ENCODE assay signal across 1 cellular context in genomic region chr2:199850718-199851498, GRCh38.
TF ChIP-seq lines count a peak whose summit lies in the region.

FTCDNL1 (minus strand) TSS chr2:199851192; CDS start chr2:199848962, 2,230 bp downstream.

TF ChIP-seq in HepG2, 621 proteins besides CTCF, POLR2A, EP300 and RAD21 (continued from another document and continues in another):
- TF ChIP-seq, protein P1, sequence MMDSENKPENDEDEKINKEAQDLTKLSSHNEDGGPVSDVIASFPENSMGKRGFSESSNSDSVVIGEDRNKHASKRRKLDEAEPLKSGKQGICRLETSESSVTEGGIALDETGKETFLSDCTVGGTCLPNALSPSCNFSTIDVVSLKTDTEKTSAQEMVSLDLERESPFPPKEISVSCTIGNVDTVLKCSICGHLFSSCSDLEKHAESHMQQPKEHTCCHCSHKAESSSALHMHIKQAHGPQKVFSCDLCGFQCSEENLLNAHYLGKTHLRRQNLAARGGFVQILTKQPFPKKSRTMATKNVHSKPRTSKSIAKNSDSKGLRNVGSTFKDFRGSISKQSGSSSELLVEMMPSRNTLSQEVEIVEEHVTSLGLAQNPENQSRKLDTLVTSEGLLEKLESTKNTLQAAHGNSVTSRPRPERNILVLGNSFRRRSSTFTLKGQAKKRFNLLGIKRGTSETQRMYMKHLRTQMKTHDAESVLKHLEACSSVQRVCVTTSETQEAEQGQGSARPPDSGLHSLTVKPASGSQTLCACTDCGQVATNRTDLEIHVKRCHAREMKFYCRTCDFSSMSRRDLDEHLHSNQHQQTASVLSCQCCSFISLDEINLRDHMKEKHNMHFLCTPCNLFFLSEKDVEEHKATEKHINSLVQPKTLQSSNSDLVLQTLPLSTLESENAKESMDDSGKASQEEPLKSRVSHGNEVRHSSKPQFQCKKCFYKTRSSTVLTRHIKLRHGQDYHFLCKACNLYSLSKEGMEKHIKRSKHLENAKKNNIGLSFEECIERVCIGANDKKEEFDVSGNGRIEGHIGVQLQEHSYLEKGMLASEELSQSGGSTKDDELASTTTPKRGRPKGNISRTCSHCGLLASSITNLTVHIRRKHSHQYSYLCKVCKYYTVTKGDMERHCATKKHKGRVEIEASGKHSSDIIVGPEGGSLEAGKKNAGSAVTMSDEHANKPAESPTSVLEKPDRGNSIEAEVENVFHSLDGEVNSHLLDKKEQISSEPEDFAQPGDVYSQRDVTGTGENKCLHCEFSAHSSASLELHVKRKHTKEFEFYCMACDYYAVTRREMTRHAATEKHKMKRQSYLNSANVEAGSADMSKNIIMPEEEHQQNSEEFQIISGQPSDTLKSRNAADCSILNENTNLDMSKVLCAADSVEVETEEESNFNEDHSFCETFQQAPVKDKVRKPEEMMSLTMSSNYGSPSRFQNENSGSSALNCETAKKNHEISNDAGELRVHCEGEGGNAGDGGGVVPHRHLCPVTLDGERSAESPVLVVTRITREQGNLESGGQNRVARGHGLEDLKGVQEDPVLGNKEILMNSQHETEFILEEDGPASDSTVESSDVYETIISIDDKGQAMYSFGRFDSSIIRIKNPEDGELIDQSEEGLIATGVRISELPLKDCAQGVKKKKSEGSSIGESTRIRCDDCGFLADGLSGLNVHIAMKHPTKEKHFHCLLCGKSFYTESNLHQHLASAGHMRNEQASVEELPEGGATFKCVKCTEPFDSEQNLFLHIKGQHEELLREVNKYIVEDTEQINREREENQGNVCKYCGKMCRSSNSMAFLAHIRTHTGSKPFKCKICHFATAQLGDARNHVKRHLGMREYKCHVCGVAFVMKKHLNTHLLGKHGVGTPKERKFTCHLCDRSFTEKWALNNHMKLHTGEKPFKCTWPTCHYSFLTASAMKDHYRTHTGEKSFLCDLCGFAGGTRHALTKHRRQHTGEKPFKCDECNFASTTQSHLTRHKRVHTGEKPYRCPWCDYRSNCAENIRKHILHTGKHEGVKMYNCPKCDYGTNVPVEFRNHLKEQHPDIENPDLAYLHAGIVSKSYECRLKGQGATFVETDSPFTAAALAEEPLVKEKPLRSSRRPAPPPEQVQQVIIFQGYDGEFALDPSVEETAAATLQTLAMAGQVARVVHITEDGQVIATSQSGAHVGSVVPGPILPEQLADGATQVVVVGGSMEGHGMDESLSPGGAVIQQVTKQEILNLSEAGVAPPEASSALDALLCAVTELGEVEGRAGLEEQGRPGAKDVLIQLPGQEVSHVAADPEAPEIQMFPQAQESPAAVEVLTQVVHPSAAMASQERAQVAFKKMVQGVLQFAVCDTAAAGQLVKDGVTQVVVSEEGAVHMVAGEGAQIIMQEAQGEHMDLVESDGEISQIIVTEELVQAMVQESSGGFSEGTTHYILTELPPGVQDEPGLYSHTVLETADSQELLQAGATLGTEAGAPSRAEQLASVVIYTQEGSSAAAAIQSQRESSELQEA (CRISPR knock-in tag; IDR thresholded peaks at IDR 0.05; ENCODE audit: not compliant biosample characterization): peak; percentile 82
- TF ChIP-seq ERF (CRISPR knock-in tag; IDR thresholded peaks at IDR 0.05) (no peak; the same call in 1 of the 2 replicates), ZUFSP (CRISPR knock-in tag; IDR thresholded peaks at IDR 0.05; ENCODE audit: borderline replicate concordance) (no peak), BHLHE40 (IDR thresholded peaks at IDR 0.05; ENCODE audit: low read length) (peak; percentile 49), ZNF124 (CRISPR knock-in tag; IDR thresholded peaks at IDR 0.05) (peak; percentile 6; the same call in 1 of the 2 replicates), HNRNPUL1 (IDR thresholded peaks at IDR 0.05; ENCODE audit: low read depth, low read length) (no peak), ZNF337 (CRISPR knock-in tag; IDR thresholded peaks at IDR 0.05; ENCODE audit: borderline replicate concordance, low read depth) (no peak), POLR2AphosphoS5 (IDR thresholded peaks at IDR 0.05; ENCODE audit: low read depth, low read length) (peak; percentile 78), RARA (CRISPR knock-in tag; IDR thresholded peaks at IDR 0.05) (peak; percentile 61), ETV6 (CRISPR knock-in tag; conservative IDR thresholded peaks at IDR 0.05) (0 out of 2 replicates have a peak, but pooled peaks have one; percentile 39), TCF7 (IDR thresholded peaks at IDR 0.05; ENCODE audit: low read depth) (no peak), RFXANK (CRISPR knock-in tag; IDR thresholded peaks at IDR 0.05) (no peak), SP5 (CRISPR knock-in tag; IDR thresholded peaks at IDR 0.05; ENCODE audit: borderline replicate concordance, low read depth) (peak; percentile 50; the same call in 1 of the 2 replicates), HNRNPLL (IDR thresholded peaks at IDR 0.05; ENCODE audit: low read depth, low read length, poor library complexity, severe bottlenecking) (peak; percentile 78), IKZF1 (IDR thresholded peaks at IDR 0.05) (no peak), JDP2 (CRISPR knock-in tag; IDR thresholded peaks at IDR 0.05; ENCODE audit: borderline replicate concordance) (no peak), ZFP62 (CRISPR knock-in tag; IDR thresholded peaks at IDR 0.05) (no peak), ZNF549 (CRISPR knock-in tag; IDR thresholded peaks at IDR 0.05) (no peak; the same call in 1 of the 2 replicates), ZFP41 (CRISPR knock-in tag; IDR thresholded peaks at IDR 0.05; ENCODE audit: borderline replicate concordance) (0 out of 2 replicates have a peak, but pooled peaks have one; percentile 26), HMG20A (CRISPR knock-in tag; IDR thresholded peaks at IDR 0.05; ENCODE audit: borderline replicate concordance) (peak; percentile 19; the same call in 1 of the 2 replicates), ZFX (CRISPR knock-in tag; IDR thresholded peaks at IDR 0.05; ENCODE audit: low read depth) (peak; percentile 91), REL (CRISPR knock-in tag; conservative IDR thresholded peaks at IDR 0.05) (peak; percentile 61; the same call in 1 of the 2 replicates), EHMT2 (IDR thresholded peaks at IDR 0.05; ENCODE audit: borderline replicate concordance, low read depth, low read length) (no peak), ZNF446 (CRISPR knock-in tag; IDR thresholded peaks at IDR 0.05) (peak; percentile 82; the same call in 1 of the 2 replicates), E2F5 (CRISPR knock-in tag; conservative IDR thresholded peaks at IDR 0.05) (no peak), RERE (CRISPR knock-in tag; IDR thresholded peaks at IDR 0.05; ENCODE audit: low read depth) (no peak; the same call in 1 of the 2 replicates), STAT6 (CRISPR knock-in tag; IDR thresholded peaks at IDR 0.05; ENCODE audit: borderline replicate concordance) (no peak), TOPORS (CRISPR knock-in tag; IDR thresholded peaks at IDR 0.05) (peak; percentile 87; the same call in 1 of the 2 replicates), TRIM24 (CRISPR knock-in tag; IDR thresholded peaks at IDR 0.05) (no peak), NRL (CRISPR knock-in tag; IDR thresholded peaks at IDR 0.05; ENCODE audit: borderline replicate concordance) (peak; percentile 88), GATA4 (IDR thresholded peaks at IDR 0.05; ENCODE audit: borderline replicate concordance, low read depth) (no peak), NFE2 (CRISPR knock-in tag; IDR thresholded peaks at IDR 0.05) (no peak), CSRNP1 (CRISPR knock-in tag; IDR thresholded peaks at IDR 0.05) (0 out of 2 replicates have a peak, but pooled peaks have one; percentile 73)
- TF ChIP-seq, protein P2, sequence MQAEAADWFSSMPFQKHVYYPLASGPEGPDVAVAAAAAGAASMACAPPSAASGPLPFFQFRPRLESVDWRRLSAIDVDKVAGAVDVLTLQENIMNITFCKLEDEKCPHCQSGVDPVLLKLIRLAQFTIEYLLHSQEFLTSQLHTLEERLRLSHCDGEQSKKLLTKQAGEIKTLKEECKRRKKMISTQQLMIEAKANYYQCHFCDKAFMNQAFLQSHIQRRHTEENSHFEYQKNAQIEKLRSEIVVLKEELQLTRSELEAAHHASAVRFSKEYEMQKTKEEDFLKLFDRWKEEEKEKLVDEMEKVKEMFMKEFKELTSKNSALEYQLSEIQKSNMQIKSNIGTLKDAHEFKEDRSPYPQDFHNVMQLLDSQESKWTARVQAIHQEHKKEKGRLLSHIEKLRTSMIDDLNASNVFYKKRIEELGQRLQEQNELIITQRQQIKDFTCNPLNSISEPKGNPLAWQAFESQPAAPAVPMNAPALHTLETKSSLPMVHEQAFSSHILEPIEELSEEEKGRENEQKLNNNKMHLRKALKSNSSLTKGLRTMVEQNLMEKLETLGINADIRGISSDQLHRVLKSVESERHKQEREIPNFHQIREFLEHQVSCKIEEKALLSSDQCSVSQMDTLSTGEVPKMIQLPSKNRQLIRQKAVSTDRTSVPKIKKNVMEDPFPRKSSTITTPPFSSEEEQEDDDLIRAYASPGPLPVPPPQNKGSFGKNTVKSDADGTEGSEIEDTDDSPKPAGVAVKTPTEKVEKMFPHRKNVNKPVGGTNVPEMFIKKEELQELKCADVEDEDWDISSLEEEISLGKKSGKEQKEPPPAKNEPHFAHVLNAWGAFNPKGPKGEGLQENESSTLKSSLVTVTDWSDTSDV (CRISPR knock-in tag; IDR thresholded peaks at IDR 0.05): no peak
